ENCODE assay signal across 17 cellular contexts in genomic region chr6:117544725-117545124, GRCh38. TPM values are rescaled to one million over a fixed set of nuclear protein-coding genes. Genes with fewer than 3 reads are reported as not detected.
DNase-seq lines count a peak whose midpoint lies in the region; TF ChIP-seq lines count a peak whose summit lies in the region.
"Had no signal": no experiment of that assay in that cellular context is flagged by ENCODE, and none has a peak within 500 bp of the region (broad histone marks: within the 10 kb centered on the region; RNA-seq: fewer than 3 reads in every experiment).

No MANE protein-coding gene starts in this region.

- peaks cover 26% of the 10 kb centered on the region for H3K79me1 ChIP-seq in trophoblast cell (ENCODE audit: low read length)

- DNase-seq in Karpas-422 (peak; percentile 20), PC-9 (no peak), epithelial cell of prostate (ENCODE audit: low read depth, low spot score) (no peak), trophoblast cell (no peak), foreskin fibroblast (no peak), NCI-H69 (lab: John Stamatoyannopoulos, UW) (no peak)
- no peak for DNase-seq in activated CD8-positive, alpha-beta memory T cell treated with anti-CD3 and anti-CD28 coated beads, Interleukin-2, amount 50 U/mL, for 4 hours
- DNase-seq: BE2C; CD4-positive, alpha-beta memory T cell; GOT3; Kasumi-1; NCI-H1436; NCI-H2081 treated with DMSO at 0.1 percent for 48 hours; NCI-H345; NCI-H526 treated with DMSO at 0.1 percent for 48 hours; SJCRH30; T-cell had no signal

- H3K4ac ChIP-seq in trophoblast cell (ENCODE audit: low read depth, low read length): no peak overlapping the region

- H3K4me3 ChIP-seq in Karpas-422 (ENCODE audit: low read length) (no peak overlapping the region), PC-9 (no peak overlapping the region), trophoblast cell (ENCODE audit: low read depth, low read length) (no peak overlapping the region), foreskin fibroblast (ENCODE audit: low read depth in 1 of 2, low read length in 2 of 2) (no peak overlapping the region)
- H3K4me3 ChIP-seq: SJCRH30 had no signal

- H4K12ac ChIP-seq in trophoblast cell (ENCODE audit: low read depth, low read length): no peak overlapping the region

- H3K36me3 ChIP-seq in Karpas-422 (ENCODE audit: insufficient read depth, low read length): no peaks in the 10 kb centered on the region
- H3K36me3 ChIP-seq in PC-9 (ENCODE audit: low read depth): 0 out of 2 replicates have a peak, but pooled peaks cover 26% of the 10 kb centered on the region
- H3K36me3 ChIP-seq in trophoblast cell (ENCODE audit: control insufficient read depth in 1 of 2, insufficient read depth in 2 of 2, low read length in 2 of 2): peaks cover 17 to 22% of the 10 kb centered on the region in 2 experiments
- H3K36me3 ChIP-seq: BE2C had no signal

- no peaks in the 10 kb centered on the region for H3K9me2 ChIP-seq in Karpas-422 (replicated peaks; ENCODE audit: insufficient read depth, low read length)
- no peaks in the 10 kb centered on the region; the same call in 1 of the 2 replicates for H3K9me2 ChIP-seq in PC-9 (ENCODE audit: insufficient read depth)

- H3K4me1 ChIP-seq in Karpas-422 (ENCODE audit: low read length) (no peaks in the 10 kb centered on the region), PC-9 (replicated peaks; ENCODE audit: insufficient read depth) (peaks cover 76% of the 10 kb centered on the region), trophoblast cell (ENCODE audit: control insufficient read depth in 1 of 2, insufficient read depth in 2 of 2, low read length in 2 of 2) (peaks cover 23 to 27% of the 10 kb centered on the region in 2 experiments)
- H3K4me1 ChIP-seq: BE2C had no signal

- no peak overlapping the region for H2AFZ ChIP-seq in Karpas-422 (ENCODE audit: low read length)
- H2AFZ ChIP-seq in PC-9: no peak overlapping the region
- no peak overlapping the region for H2AFZ ChIP-seq in trophoblast cell (ENCODE audit: insufficient read depth, low read length, poor library complexity)

- H3K79me2 ChIP-seq in Karpas-422 (ENCODE audit: low read length) (no peaks in the 10 kb centered on the region), PC-9 (ENCODE audit: low read depth) (no peaks in the 10 kb centered on the region), trophoblast cell (ENCODE audit: control insufficient read depth, insufficient read depth, low read length, poor library complexity) (peaks cover 3% of the 10 kb centered on the region)

- no CpG with 5 or more reads among the region's 3 CpGs for WGBS in trophoblast cell (ENCODE audit: extremely low coverage, insufficient coverage, insufficient read length)

- H3K18ac ChIP-seq in trophoblast cell (ENCODE audit: low read length): no peak overlapping the region

- H3K27ac ChIP-seq in Karpas-422 (ENCODE audit: low read length) (no peak overlapping the region), PC-9 (peak overlapping the region; percentile 40), epithelial cell of prostate (peak overlapping the region; percentile 68), trophoblast cell (ENCODE audit: low read depth, low read length) (peak overlapping the region; percentile 72)
- H3K27ac ChIP-seq: SJCRH30 had no signal

- no peaks in the 10 kb centered on the region for H4K20me1 ChIP-seq in Karpas-422 (ENCODE audit: insufficient read depth, low read depth, low read length)
- no peaks in the 10 kb centered on the region for H4K20me1 ChIP-seq in PC-9 (ENCODE audit: insufficient read depth)

- BruUV-seq in PC-9 (replicated peaks; lab: Mats Ljungman, UMichigan): no TSS peak

- no peak overlapping the region for H2AK5ac ChIP-seq in trophoblast cell (ENCODE audit: low read length)

- H3K14ac ChIP-seq in trophoblast cell (ENCODE audit: low read length): no peak overlapping the region

- H3K27me3 ChIP-seq in Karpas-422 (ENCODE audit: low read length): no peaks in the 10 kb centered on the region
- H3K27me3 ChIP-seq in PC-9 (ENCODE audit: insufficient read depth, low read depth): no peaks in the 10 kb centered on the region
- no peaks in the 10 kb centered on the region for H3K27me3 ChIP-seq in trophoblast cell (ENCODE audit: insufficient read depth, low read length)
- H3K27me3 ChIP-seq: BE2C, SJCRH30 had no signal

- intact Hi-C loops in PC-9 (cut with micrococcal nuclease; ENCODE audit: unreplicated experiment): loop anchor here (1.0 kb wide), 1 partner anchor 62 kb away; the partner anchor contains the start of gene DCBLD1

- TF ChIP-seq CTCF in PC-9 (conservative IDR thresholded peaks at IDR 0.05) (no peak), foreskin fibroblast (IDR thresholded peaks at IDR 0.05; ENCODE audit: low read depth, low read length) (no peak)

- H3K9ac ChIP-seq in Karpas-422 (ENCODE audit: low read length): no peak overlapping the region
- H3K9ac ChIP-seq in trophoblast cell (ENCODE audit: low read length): no peak overlapping the region

- no peak overlapping the region for H4K91ac ChIP-seq in trophoblast cell (ENCODE audit: low read depth, low read length)

- H3F3A ChIP-seq in PC-9 (ENCODE audit: insufficient read depth, low read depth): peaks cover 53% of the 10 kb centered on the region

- POLR2A ChIA-PET in PC-9 (lab: Charles Lee; ENCODE audit: unreplicated experiment): no interaction called here

- CTCF ChIA-PET in PC-9 (lab: Charles Lee): no interaction called here

- no peak overlapping the region for H4K8ac ChIP-seq in trophoblast cell (ENCODE audit: low read depth, low read length)

- peak overlapping the region; percentile 1 for H2BK5ac ChIP-seq in trophoblast cell (ENCODE audit: low read depth, low read length, poor library complexity)

- H2BK12ac ChIP-seq in trophoblast cell (ENCODE audit: low read length): no peak overlapping the region

- H2BK120ac ChIP-seq in trophoblast cell (ENCODE audit: insufficient read depth, low read length, poor library complexity): no peak overlapping the region

- H3K4me2 ChIP-seq in Karpas-422 (ENCODE audit: low read depth, low read length, poor library complexity, severe bottlenecking): no peak overlapping the region
- H3K4me2 ChIP-seq in PC-9: peak overlapping the region; percentile 51
- no peak overlapping the region for H3K4me2 ChIP-seq in trophoblast cell (ENCODE audit: low read length)

- H3K9me3 ChIP-seq in Karpas-422 (ENCODE audit: low read length) (no peaks in the 10 kb centered on the region), PC-9 (ENCODE audit: insufficient read depth, low read depth) (peaks cover 9% of the 10 kb centered on the region; the same call in 1 of the 2 replicates), trophoblast cell (ENCODE audit: insufficient read depth, low read depth, low read length) (peaks cover 1% of the 10 kb centered on the region)
- H3K9me3 ChIP-seq: BE2C, SJCRH30 had no signal

- no peak overlapping the region for H3K23ac ChIP-seq in trophoblast cell (ENCODE audit: low read length)

RNA-seq across cellular contexts. Expression of gene GOPC, which starts 57.6 kb away (rescaled TPM):
- 31.5 and 36.4 TPM in 2 replicates for total RNA-seq in Karpas-422 (2014; rRNA removed; shearing (Covaris generic); ENCODE audit: low replicate concordance)
- 10.8 and 14.1 TPM in 2 replicates for total RNA-seq in PC-9 (2021)
- polyA plus RNA-seq in trophoblast cell (2013): 39.9 and 40.5 TPM in 2 replicates
